In the genomic region with DNA sequence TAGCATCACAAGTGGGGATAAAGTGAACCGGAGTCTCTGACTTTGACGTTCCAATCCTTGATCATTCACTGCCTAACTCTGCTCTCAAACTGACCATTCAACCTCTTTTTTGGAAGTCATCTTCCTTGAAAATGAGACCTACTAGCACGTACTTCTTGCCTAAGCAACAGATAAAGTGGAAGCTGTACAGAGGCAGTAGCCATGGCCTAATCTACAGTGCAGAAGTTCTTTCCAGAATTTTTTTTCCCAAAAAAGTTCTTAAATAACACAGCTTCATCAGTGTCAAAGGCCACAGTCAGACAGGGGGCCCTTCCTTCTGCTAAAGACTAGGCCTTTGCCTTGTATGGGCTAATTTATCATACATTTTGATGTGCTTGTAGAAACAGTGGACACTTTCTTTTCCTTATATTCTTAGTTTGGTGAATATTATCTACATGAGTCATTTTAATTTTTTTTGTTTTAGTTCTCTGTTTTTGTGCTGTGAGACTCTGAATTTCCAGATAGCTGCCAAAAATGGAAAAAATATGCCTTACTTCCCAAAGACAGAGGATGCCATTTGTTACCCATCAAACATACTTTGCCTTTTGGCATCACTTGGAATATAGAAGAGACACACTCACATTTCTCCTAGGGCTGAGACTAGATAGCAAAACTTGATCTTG, we compare ENCODE assay signal across 21 cellular contexts.
DNase-seq lines count a peak whose midpoint lies in the region; ATAC-seq and TF ChIP-seq lines count a peak whose summit lies in the region.
"Had no signal": no experiment of that assay in that cellular context is flagged by ENCODE, and none has a peak within 500 bp of the region (broad histone marks: within the 10 kb centered on the region; RNA-seq: fewer than 3 reads in every experiment).

No MANE protein-coding gene starts in this region.

- H3K4me1 Mint-ChIP-seq in nephron, result peaks cover 12% of the 10 kb centered on the region
- H3K4me1 Mint-ChIP-seq: activated CD4-positive, alpha-beta T cell treated with anti-CD3 and anti-CD28 coated beads, Interleukin-2, amount 10 ng/mL, durations not matched to agents 24 days and 14 days; activated naive CD4-positive, alpha-beta T cell treated with anti-CD3 and anti-CD28 coated beads, Interleukin-2, amount 50 U/mL, for 24 hours; stimulated activated naive B cell treated with anti-CD40 and anti-IgM and Interleukin-4, amounts not matched to agents 10 μg/mL and 1 μg/mL and 100 μg/mL, for 72 hours had no signal

- no peaks in the 10 kb centered on the region for H3K27me3 Mint-ChIP-seq in nephron (ENCODE audit: low read depth)
- H3K27me3 Mint-ChIP-seq: activated naive CD4-positive, alpha-beta T cell treated with anti-CD3 and anti-CD28 coated beads, Interleukin-2, amount 50 U/mL, for 24 hours; CD4-positive, alpha-beta T cell had no signal

- TF ChIP-seq CTCF in nephron (IDR thresholded peaks at IDR 0.05; ENCODE audit: unreplicated experiment in 3 of 3), result no peak

- no peaks in the 10 kb centered on the region for H3K36me3 Mint-ChIP-seq in nephron (ENCODE audit: low read depth)
- H3K36me3 Mint-ChIP-seq: activated naive CD4-positive, alpha-beta T cell treated with anti-CD3 and anti-CD28 coated beads, Interleukin-2, amount 50 U/mL, for 24 hours; naive B cell; stimulated activated naive B cell treated with anti-CD40 and anti-IgM and Interleukin-4, amounts not matched to agents 10 μg/mL and 1 μg/mL and 100 μg/mL, for 72 hours had no signal

- H3K9me3 Mint-ChIP-seq in nephron, result no peaks in the 10 kb centered on the region
- H3K9me3 Mint-ChIP-seq: activated naive CD4-positive, alpha-beta T cell treated with anti-CD3 and anti-CD28 coated beads, Interleukin-2, amount 50 U/mL, for 24 hours; CD4-positive, alpha-beta T cell; stimulated activated naive B cell treated with anti-CD40 and anti-IgM and Interleukin-4, amounts not matched to agents 10 μg/mL and 1 μg/mL and 100 μg/mL, for 72 hours had no signal

- H3K27ac Mint-ChIP-seq in nephron, result peak overlapping the region in 2 of 3 experiments; percentile 59 to 71
- H3K27ac Mint-ChIP-seq: activated CD4-positive, alpha-beta T cell treated with anti-CD3 and anti-CD28 coated beads, Interleukin-2, amount 10 ng/mL, durations not matched to agents 24 days and 14 days; activated naive CD4-positive, alpha-beta T cell treated with anti-CD3 and anti-CD28 coated beads, Interleukin-2, amount 50 U/mL, for 24 hours; CD4-positive, alpha-beta T cell; naive B cell; progenitor cell of endocrine pancreas; stimulated activated naive B cell treated with anti-CD40 and anti-IgM and Interleukin-4, amounts not matched to agents 10 μg/mL and 1 μg/mL and 100 μg/mL, for 72 hours had no signal

- no peaks in the 10 kb centered on the region for H3K36me3 ChIP-seq in adipocyte (ENCODE audit: control insufficient read depth, insufficient read depth, low read length, severe bottlenecking)
- H3K36me3 ChIP-seq: breast epithelium, upper lobe of left lung had no signal

- DNase-seq in AG08395 (ENCODE audit: low spot score) (peak; percentile 22), adipocyte (ENCODE audit: low read depth) (peak; percentile 33), fibroblast of the conjunctiva (ENCODE audit: low read depth) (peak; percentile 28), SKM-1 treated with dmso at 0.1 percent for 144 hours (lab: John Stamatoyannopoulos, UW; ENCODE audit: unreplicated experiment) (no peak), RPMI8226 (no peak)
- no peak for DNase-seq in activated CD4-positive, alpha-beta T cell treated with anti-CD3 and anti-CD28 coated beads, Interleukin-2, amount 50 U/mL, for 4 hours
- DNase-seq: activated CD4-positive, alpha-beta T cell treated with anti-CD3 and anti-CD28 coated beads, Interleukin-2, amount 10 ng/mL, durations not matched to agents 24 days and 14 days; CD4-positive, alpha-beta T cell; effector CD4-positive, alpha-beta T cell; foreskin keratinocyte; naive B cell; NCI-H2081 treated with DMSO at 0.1 percent for 48 hours; NCI-H524 treated with DMSO at 0.1 percent for 48 hours; stimulated activated naive B cell treated with anti-CD40 and anti-IgM and Interleukin-4, amounts not matched to agents 10 μg/mL and 1 μg/mL and 100 μg/mL, for 72 hours; upper lobe of left lung had no signal

- peak overlapping the region; percentile 69 for H3K9ac ChIP-seq in adipocyte (ENCODE audit: low read length)

- no peak overlapping the region for H3K4me3 Mint-ChIP-seq in nephron
- H3K4me3 Mint-ChIP-seq: activated CD4-positive, alpha-beta T cell treated with anti-CD3 and anti-CD28 coated beads, Interleukin-2, amount 10 ng/mL, durations not matched to agents 24 days and 14 days; activated naive CD4-positive, alpha-beta T cell treated with anti-CD3 and anti-CD28 coated beads, Interleukin-2, amount 50 U/mL, for 24 hours; CD4-positive, alpha-beta T cell; naive B cell; stimulated activated naive B cell treated with anti-CD40 and anti-IgM and Interleukin-4, amounts not matched to agents 10 μg/mL and 1 μg/mL and 100 μg/mL, for 72 hours had no signal

- ATAC-seq in GM21737 (IDR thresholded peaks at IDR 0.05; ENCODE audit: unreplicated experiment), result no peak
- ATAC-seq: foreskin keratinocyte; K562; stimulated activated naive B cell treated with anti-CD40 and anti-IgM and Interleukin-4, amounts not matched to agents 10 μg/mL and 1 μg/mL and 100 μg/mL, for 72 hours had no signal

- H3K4me1 ChIP-seq in adipocyte (ENCODE audit: control insufficient read depth, insufficient read depth, low read length), result peaks cover 52% of the 10 kb centered on the region
- H3K4me1 ChIP-seq: breast epithelium, upper lobe of left lung had no signal

- no peaks in the 10 kb centered on the region for H3K27me3 ChIP-seq in adipocyte (replicated peaks; ENCODE audit: control insufficient read depth, insufficient read depth, low read length)
- H3K27me3 ChIP-seq: breast epithelium, foreskin keratinocyte, upper lobe of left lung had no signal

- no peaks in the 10 kb centered on the region for H3K9me3 ChIP-seq in adipocyte (ENCODE audit: control insufficient read depth, low read length)
- H3K9me3 ChIP-seq: breast epithelium, upper lobe of left lung had no signal

- peak overlapping the region; percentile 8 for H3K4me3 ChIP-seq in adipocyte (ENCODE audit: low read length)
- H3K4me3 ChIP-seq: breast epithelium, K562, upper lobe of left lung had no signal

Comparison
In these comparisons a context has a peak if more than half of its experiments do, and no peak if none do; other contexts are left out.
1. DNase-seq: peak in AG08395 (single experiment), adipocyte (single experiment) and fibroblast of the conjunctiva (single experiment); none in SKM-1 treated with dmso at 0.1 percent for 144 hours (single experiment), RPMI8226 (single experiment) and activated CD4-positive, alpha-beta T cell treated with anti-CD3 and anti-CD28 coated beads, Interleukin-2, amount 50 U/mL, for 4 hours (0 of 2).